In the genomic region with DNA sequence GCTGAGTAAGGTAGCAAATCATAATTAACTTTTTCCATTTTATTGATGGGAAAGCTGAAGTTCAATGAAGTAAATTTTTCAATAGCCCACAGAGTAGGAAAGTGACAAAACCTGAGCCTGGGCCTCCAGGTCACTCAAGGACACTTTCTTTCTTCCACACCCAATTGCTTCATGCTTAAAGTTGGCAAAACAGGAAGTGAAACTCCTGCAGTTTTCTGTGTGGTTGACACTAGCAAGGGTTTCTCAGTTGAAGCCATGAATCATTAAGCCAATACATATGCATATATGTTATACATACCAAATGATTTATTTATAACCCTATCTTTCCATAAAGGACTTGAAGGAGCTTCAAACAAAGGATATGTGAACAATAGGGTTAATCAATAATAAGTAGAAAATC, we compare ENCODE assay signal across 9 cellular contexts. TPM values are rescaled to one million over a fixed set of nuclear protein-coding genes. Genes with fewer than 3 reads are reported as not detected.
DNase-seq lines count a peak whose midpoint lies in the region; ATAC-seq, FAIRE-seq and TF ChIP-seq lines count a peak whose summit lies in the region.
"Had no signal": no experiment of that assay in that cellular context is flagged by ENCODE, and none has a peak within 500 bp of the region (broad histone marks: within the 10 kb centered on the region; RNA-seq: fewer than 3 reads in every experiment).

No MANE protein-coding gene starts in this region.

- H3K4me3 ChIP-seq in Karpas-422 (ENCODE audit: low read length) = no peak overlapping the region
- H3K4me3 ChIP-seq in fibroblast of the aortic adventitia (ENCODE audit: low read depth, low read length) = no peak overlapping the region
- H3K4me3 ChIP-seq: cardiac muscle cell had no signal

- H2AFZ ChIP-seq in Karpas-422 (ENCODE audit: low read length) = no peak overlapping the region

- H3K27ac ChIP-seq in Karpas-422 (ENCODE audit: low read length) = no peak overlapping the region
- H3K27ac ChIP-seq: cardiac muscle cell had no signal

- H3K9me2 ChIP-seq in Karpas-422 (replicated peaks; ENCODE audit: insufficient read depth, low read length) = no peaks in the 10 kb centered on the region

- H3K9ac ChIP-seq in Karpas-422 (ENCODE audit: low read length) = no peak overlapping the region

- no peaks in the 10 kb centered on the region for H4K20me1 ChIP-seq in Karpas-422 (ENCODE audit: insufficient read depth, low read depth, low read length)

- peak; percentile 84 for DNase-seq in Karpas-422
- peak; percentile 42 for DNase-seq in fibroblast of the aortic adventitia (ENCODE audit: low read depth)
- DNase-seq in NCI-H345 treated with DMSO at 0.1 percent for 48 hours (lab: John Stamatoyannopoulos, UW; ENCODE audit: unreplicated experiment) = no peak
- no peak for DNase-seq in LoVo (ENCODE audit: low spot score)
- DNase-seq in activated CD4-positive, alpha-beta memory T cell treated with anti-CD3 and anti-CD28 coated beads for 36 hours = no peak
- no peak for DNase-seq in RCC 7860 (ENCODE audit: low spot score)

- no peak overlapping the region for H3K4me3 Mint-ChIP-seq in activated CD4-positive, alpha-beta memory T cell treated with anti-CD3 and anti-CD28 coated beads for 36 hours

- no peaks in the 10 kb centered on the region for H3K36me3 Mint-ChIP-seq in activated CD4-positive, alpha-beta memory T cell treated with anti-CD3 and anti-CD28 coated beads for 36 hours

- H3K36me3 ChIP-seq in Karpas-422 (ENCODE audit: insufficient read depth, low read length) = no peaks in the 10 kb centered on the region
- H3K36me3 ChIP-seq: cardiac muscle cell had no signal

- TF ChIP-seq CTCF in fibroblast of the aortic adventitia (IDR thresholded peaks at IDR 0.05; ENCODE audit: insufficient read depth, low read length) = no peak

- CTCF ChIA-PET in activated CD4-positive, alpha-beta memory T cell treated with anti-CD3 and anti-CD28 coated beads for 36 hours (lab: Charles Lee) = interaction anchor here (0.5 kb wide), 1 partner anchor 709 kb away, joined by 3 read pairs; no protein-coding TSS in a partner anchor

- H3K27me3 ChIP-seq in Karpas-422 (ENCODE audit: low read length) = no peaks in the 10 kb centered on the region
- H3K27me3 ChIP-seq: cardiac muscle cell had no signal

- H3K27me3 Mint-ChIP-seq in activated CD4-positive, alpha-beta memory T cell treated with anti-CD3 and anti-CD28 coated beads for 36 hours = peaks cover 1% of the 10 kb centered on the region

- no peaks in the 10 kb centered on the region for H3K79me2 ChIP-seq in Karpas-422 (ENCODE audit: low read length)

- H3K9me3 Mint-ChIP-seq in activated CD4-positive, alpha-beta memory T cell treated with anti-CD3 and anti-CD28 coated beads for 36 hours = no peaks in the 10 kb centered on the region

- no peak for FAIRE-seq in RCC 7860 (lab: Jason Lieb, UNC)

- ATAC-seq in GM18502 (IDR thresholded peaks at IDR 0.05; ENCODE audit: poor library complexity, unreplicated experiment) (peak; percentile 100), GM21737 (IDR thresholded peaks at IDR 0.05; ENCODE audit: unreplicated experiment) (peak; percentile 99)

- peaks cover 11% of the 10 kb centered on the region for H3K4me1 ChIP-seq in Karpas-422 (ENCODE audit: low read length)

- no peak overlapping the region for H3K4me2 ChIP-seq in Karpas-422 (ENCODE audit: low read depth, low read length, poor library complexity, severe bottlenecking)

- no peaks in the 10 kb centered on the region for H3K9me3 ChIP-seq in Karpas-422 (ENCODE audit: low read length)

- no peak overlapping the region for H3K27ac Mint-ChIP-seq in activated CD4-positive, alpha-beta memory T cell treated with anti-CD3 and anti-CD28 coated beads for 36 hours

- POLR2A ChIA-PET in activated CD4-positive, alpha-beta memory T cell treated with anti-CD3 and anti-CD28 coated beads for 36 hours (lab: Charles Lee) = no interaction called here

- peaks cover 4% of the 10 kb centered on the region for H3K4me1 Mint-ChIP-seq in activated CD4-positive, alpha-beta memory T cell treated with anti-CD3 and anti-CD28 coated beads for 36 hours (ENCODE audit: low read depth)

- intact Hi-C loops in activated CD4-positive, alpha-beta memory T cell treated with anti-CD3 and anti-CD28 coated beads for 36 hours (cut with micrococcal nuclease) = loop anchor here (2.0 kb wide), 1 partner anchor 65 kb away; no protein-coding TSS in a partner anchor

RNA-seq across cellular contexts. Expression of gene TLR4, which starts 13.9 kb away (rescaled TPM):
- total RNA-seq in Karpas-422 (2014; rRNA removed; shearing (Covaris generic); ENCODE audit: low replicate concordance) = 5.8 and 7.3 TPM in 2 replicates
- 4.8 and 16.8 TPM in 2 replicates for total RNA-seq in fibroblast of the aortic adventitia (ENCODE audit: low replicate concordance)
- total RNA-seq in activated CD4-positive, alpha-beta memory T cell treated with anti-CD3 and anti-CD28 coated beads for 36 hours = not detected

Comparison
In these comparisons a context has a peak if more than half of its experiments do, and no peak if none do; other contexts are left out.
1. DNase-seq: peak in Karpas-422 (single experiment) and fibroblast of the aortic adventitia (single experiment); none in NCI-H345 treated with DMSO at 0.1 percent for 48 hours (single experiment), LoVo (single experiment), activated CD4-positive, alpha-beta memory T cell treated with anti-CD3 and anti-CD28 coated beads for 36 hours (single experiment) and RCC 7860 (single experiment).